Comparison of ENCODE assay signal across 26 cellular contexts in genomic region chr13:43401364-43401763, GRCh38.
DNase-seq lines count a peak whose midpoint lies in the region; ATAC-seq, FAIRE-seq and TF ChIP-seq lines count a peak whose summit lies in the region.
"Had no signal": no experiment of that assay in that cellular context is flagged by ENCODE, and none has a peak within 500 bp of the region (broad histone marks: within the 10 kb centered on the region; RNA-seq: fewer than 3 reads in every experiment).

No MANE protein-coding gene starts in this region.

- no peaks in the 10 kb centered on the region for H3K9me3 Mint-ChIP-seq in mesothelial cell of epicardium
- H3K9me3 Mint-ChIP-seq: activated T-cell treated with anti-CD3 and anti-CD28 coated beads, Interleukin-2, amount 50 U/mL, for 24 hours; natural killer cell; stimulated activated effector memory CD8-positive, alpha-beta T cell treated with anti-CD3 and anti-CD28 coated beads, Interleukin-12 subunit alpha, Interleukin-12 subunit beta, amount 100 ng/mL, for 72 hours had no signal

- H3K4me1 Mint-ChIP-seq in mesothelial cell of epicardium: peaks cover 22% of the 10 kb centered on the region
- H3K4me1 Mint-ChIP-seq: natural killer cell; stimulated activated effector memory CD8-positive, alpha-beta T cell treated with anti-CD3 and anti-CD28 coated beads, Interleukin-12 subunit alpha, Interleukin-12 subunit beta, amount 100 ng/mL, for 72 hours had no signal

- H3K27ac Mint-ChIP-seq in mesothelial cell of epicardium: no peak overlapping the region
- H3K27ac Mint-ChIP-seq: activated T-cell treated with anti-CD3 and anti-CD28 coated beads, Interleukin-2, amount 50 U/mL, for 24 hours; natural killer cell; stimulated activated effector memory CD8-positive, alpha-beta T cell treated with anti-CD3 and anti-CD28 coated beads, Interleukin-12 subunit alpha, Interleukin-12 subunit beta, amount 100 ng/mL, for 72 hours had no signal

- FAIRE-seq in GM19239 (lab: Jason Lieb, UNC): peak; percentile 74
- FAIRE-seq: urothelium cell line had no signal

- H3K27me3 Mint-ChIP-seq in mesothelial cell of epicardium (ENCODE audit: low read depth): no peaks in the 10 kb centered on the region
- H3K27me3 Mint-ChIP-seq: brain had no signal

- DNase-seq in GM19239 (ENCODE audit: insufficient read length, low spot score): no peak
- peak; percentile 1 for DNase-seq in NAMALWA (ENCODE audit: low spot score)
- peak; percentile 14 for DNase-seq in UCSD-AML1 (lab: John Stamatoyannopoulos, UW; ENCODE audit: unreplicated experiment)
- peak; percentile 46 for DNase-seq in pons (ENCODE audit: low spot score)
- no peak for DNase-seq in mesothelial cell of epicardium (ENCODE audit: low spot score in 2 of 2, unreplicated experiment in 2 of 2)
- DNase-seq in DMS153 (lab: John Stamatoyannopoulos, UW): no peak
- DNase-seq: activated naive CD4-positive, alpha-beta T cell; activated T-cell treated with anti-CD3 and anti-CD28 coated beads, Interleukin-2, amount 50 U/mL, for 24 hours; adrenal gland; Calu3; heart right ventricle; KBM-7; left cardiac atrium; mesendoderm; natural killer cell; NCI-H1694 treated with DMSO at 0.1 percent for 48 hours; NCI-H2171 treated with DMSO at 0.1 percent for 48 hours; NCI-H524 treated with DMSO at 0.1 percent for 48 hours; ovary; spleen; stimulated activated CD4-positive, alpha-beta T cell treated with anti-CD3 and anti-CD28 coated beads, Interleukin-2, amount 100 ng/mL, for 48 hours; T1000 had no signal

- H3K4me3 Mint-ChIP-seq in mesothelial cell of epicardium: no peak overlapping the region
- H3K4me3 Mint-ChIP-seq: activated T-cell treated with anti-CD3 and anti-CD28 coated beads, Interleukin-2, amount 50 U/mL, for 24 hours; natural killer cell; stimulated activated effector memory CD8-positive, alpha-beta T cell treated with anti-CD3 and anti-CD28 coated beads, Interleukin-12 subunit alpha, Interleukin-12 subunit beta, amount 100 ng/mL, for 72 hours had no signal

- TF ChIP-seq CTCF in mesothelial cell of epicardium (IDR thresholded peaks at IDR 0.05; ENCODE audit: unreplicated experiment): no peak

- H3K36me3 Mint-ChIP-seq in mesothelial cell of epicardium: no peaks in the 10 kb centered on the region
- H3K36me3 Mint-ChIP-seq: natural killer cell; stimulated activated effector memory CD8-positive, alpha-beta T cell treated with anti-CD3 and anti-CD28 coated beads, Interleukin-12 subunit alpha, Interleukin-12 subunit beta, amount 100 ng/mL, for 72 hours had no signal

- no peak for ATAC-seq in HG02973 (IDR thresholded peaks at IDR 0.05; ENCODE audit: unreplicated experiment)
- ATAC-seq: heart right ventricle; left cardiac atrium; natural killer cell; stimulated activated effector memory CD8-positive, alpha-beta T cell treated with anti-CD3 and anti-CD28 coated beads, Interleukin-12 subunit alpha, Interleukin-12 subunit beta, amount 100 ng/mL, for 72 hours had no signal

Comparison
In these comparisons a context has a peak if more than half of its experiments do, and no peak if none do; other contexts are left out.
1. DNase-seq: peak in NAMALWA (single experiment), UCSD-AML1 (single experiment) and pons (single experiment); none in GM19239 (single experiment), mesothelial cell of epicardium (0 of 2) and DMS153 (single experiment).